9 cellular contexts compared by ENCODE assay signal in genomic region chr12:47636908-47637780, GRCh38.
A peak's percentile ranks its signal among the peaks of the same experiment; 100 is the strongest.
DNase-seq lines count a peak whose midpoint lies in the region; ATAC-seq and TF ChIP-seq lines count a peak whose summit lies in the region.
"Had no signal": no experiment of that assay in that cellular context is flagged by ENCODE, and none has a peak within 500 bp of the region (broad histone marks: within the 10 kb centered on the region; RNA-seq: fewer than 3 reads in every experiment).

No MANE protein-coding gene starts in this region.

- H3K4me3 ChIP-seq in fibroblast of mammary gland (ENCODE audit: control insufficient read depth, low read depth, low read length), result no peak overlapping the region

- H3K9me3 Mint-ChIP-seq in Calu3 (ENCODE audit: low read depth, unreplicated experiment), result peaks cover 7% of the 10 kb centered on the region

- intact Hi-C loops in Calu3 (cut with micrococcal nuclease; ENCODE audit: unreplicated experiment), result no loop called here

- DNase-seq in Calu3 (peak; percentile 59), LoVo (ENCODE audit: low spot score) (peak; percentile 27), fibroblast of mammary gland (ENCODE audit: low read depth) (peak; percentile 16), hepatic stellate cell (ENCODE audit: low spot score) (no peak)
- DNase-seq in activated CD4-positive, alpha-beta T cell treated with anti-CD3 and anti-CD28 coated beads for 4 hours, result peak; percentile 20
- peak; percentile 56 for DNase-seq in stimulated activated CD4-positive, alpha-beta T cell treated with anti-CD3 and anti-CD28 coated beads, Interleukin-1b, Interleukin-23, amount 100 ng/mL, for 48 hours

- no peaks in the 10 kb centered on the region for H3K27me3 Mint-ChIP-seq in Calu3 (ENCODE audit: unreplicated experiment)

- ATAC-seq in HG02938 (IDR thresholded peaks at IDR 0.05; ENCODE audit: unreplicated experiment) (no peak), GM19397 (IDR thresholded peaks at IDR 0.05; ENCODE audit: unreplicated experiment) (no peak)

- CTCF ChIA-PET in Calu3 (lab: Charles Lee), result interaction anchor here (0.9 to 1.0 kb wide), 2 partner anchors 16 to 239 kb away, joined by 3 to 4 read pairs; no protein-coding TSS in a partner anchor

- TF ChIP-seq CTCF in Calu3 (IDR thresholded peaks at IDR 0.05; ENCODE audit: unreplicated experiment) (peak; percentile 52), fibroblast of mammary gland (conservative IDR thresholded peaks at IDR 0.05; ENCODE audit: control insufficient read depth, insufficient read depth, low read depth, low read length) (peak; percentile 49)

- no peaks in the 10 kb centered on the region for H3K36me3 Mint-ChIP-seq in Calu3 (ENCODE audit: insufficient read depth, unreplicated experiment)

- no peak overlapping the region for H3K4me3 Mint-ChIP-seq in Calu3 (ENCODE audit: low read depth, unreplicated experiment)
- H3K4me3 Mint-ChIP-seq: nephron had no signal

- peaks cover 17% of the 10 kb centered on the region for H3K4me1 Mint-ChIP-seq in Calu3 (ENCODE audit: low read depth, unreplicated experiment)
- H3K4me1 Mint-ChIP-seq: nephron had no signal

- H3K27ac Mint-ChIP-seq in Calu3 (ENCODE audit: unreplicated experiment), result peak overlapping the region; percentile 67
- H3K27ac Mint-ChIP-seq: nephron had no signal

- no TSS peak for BruUV-seq in Calu3 (replicated peaks; lab: Mats Ljungman, UMichigan)
